In genomic region chrX:51395807-51396728, GRCh38 we compare ENCODE assay signal across 8 cellular contexts.
DNase-seq lines count a peak whose midpoint lies in the region; ATAC-seq and TF ChIP-seq lines count a peak whose summit lies in the region.

No MANE protein-coding gene starts in this region.

- H3K4me3 ChIP-seq in BJ (ENCODE audit: low read depth, low read length) (peak overlapping the region; percentile 19), left ventricle myocardium inferior (peak overlapping the region; percentile 61), spleen (peak overlapping the region; percentile 30 to 75 (median 46))

- H3K36me3 ChIP-seq in BJ (ENCODE audit: control insufficient read depth, insufficient read depth, low read length): no peaks in the 10 kb centered on the region
- no peaks in the 10 kb centered on the region for H3K36me3 ChIP-seq in left ventricle myocardium inferior
- H3K36me3 ChIP-seq in spleen: no peaks in the 10 kb centered on the region

- no peak for TF ChIP-seq POLR2A in spleen (IDR thresholded peaks at IDR 0.05)

- TF ChIP-seq CTCF in BJ (IDR thresholded peaks at IDR 0.05; ENCODE audit: insufficient read depth, low read depth, low read length): no peak
- TF ChIP-seq CTCF in left ventricle myocardium inferior (IDR thresholded peaks at IDR 0.05; ENCODE audit: borderline replicate concordance): peak; percentile 37
- TF ChIP-seq CTCF in spleen (IDR thresholded peaks at IDR 0.05 in 8 of 11, conservative IDR thresholded peaks at IDR 0.05 in 3 of 11): peak in 10 of 11 experiments; percentile 16 to 55 (median 40)

- DNase-seq in BJ (ENCODE audit: low read depth) (no peak), NCI-H2227 (lab: John Stamatoyannopoulos, UW; ENCODE audit: unreplicated experiment) (peak; percentile 36), left ventricle myocardium inferior (no peak), spleen (peak; percentile 81), NOMO-1 treated with dmso at 0.1 percent for 144 hours (lab: John Stamatoyannopoulos, UW; ENCODE audit: unreplicated experiment) (no peak)
- peak; percentile 6 to 42 (median 16) for DNase-seq in activated naive CD4-positive, alpha-beta T cell (lab: John Stamatoyannopoulos, UW)

- no peak for ATAC-seq in HG02798 (IDR thresholded peaks at IDR 0.05; ENCODE audit: poor library complexity, unreplicated experiment)
- ATAC-seq in HG02840 (IDR thresholded peaks at IDR 0.05; ENCODE audit: low FRiP score, unreplicated experiment): no peak

- H3K27ac ChIP-seq in left ventricle myocardium inferior (replicated peaks) (no peak overlapping the region), spleen (peak overlapping the region; percentile 24 to 80 (median 78))

- 1 to 37% (median 1%) methylated on average over 19 to 50 of the region's 50 CpGs for WGBS in spleen, 5 donors

- H3K27me3 ChIP-seq in BJ (ENCODE audit: control insufficient read depth, insufficient read depth, low read length) (no peaks in the 10 kb centered on the region), left ventricle myocardium inferior (ENCODE audit: low read depth) (peaks cover 6% of the 10 kb centered on the region), spleen (replicated peaks in 1 of 7) (no peaks in the 10 kb centered on the region)

- intact Hi-C loops in left ventricle myocardium inferior (cut with micrococcal nuclease) (no loop called here), spleen (cut with DNase I; ENCODE audit: low total_unique reads) (no loop called here)

- POLR2A ChIA-PET in BJ (lab: Charles Lee): no interaction called here

- CTCF ChIA-PET in BJ (lab: Yijun Ruan, JAX): no interaction called here

- H3K9me3 ChIP-seq in left ventricle myocardium inferior (replicated peaks): no peaks in the 10 kb centered on the region
- H3K9me3 ChIP-seq in spleen: peaks cover 0 to 7% (median 0%) of the 10 kb centered on the region in 8 donors

- peaks cover 4% of the 10 kb centered on the region for H3K4me1 ChIP-seq in left ventricle myocardium inferior
- peaks cover 0 to 12% (median 0%) of the 10 kb centered on the region in 6 donors for H3K4me1 ChIP-seq in spleen

Comparison
In these comparisons a context has a peak if more than half of its experiments do, and no peak if none do; other contexts are left out.
1. DNase-seq: peak in NCI-H2227 (single experiment), activated naive CD4-positive, alpha-beta T cell (4 of 4) and spleen (single experiment); none in BJ (single experiment), left ventricle myocardium inferior (single experiment) and NOMO-1 treated with dmso at 0.1 percent for 144 hours (single experiment).
2. Peak in every context shown above with its lines, with median percentiles within 50 percentile points of each other: H3K4me3 ChIP-seq.